25 cellular contexts compared by ENCODE assay signal in genomic region chr5:98789029-98789428, GRCh38. TPM values are rescaled to one million over a fixed set of nuclear protein-coding genes. Genes with fewer than 3 reads are reported as not detected.
DNase-seq lines count a peak whose midpoint lies in the region; ATAC-seq, FAIRE-seq and TF ChIP-seq lines count a peak whose summit lies in the region.
"Had no signal": no experiment of that assay in that cellular context is flagged by ENCODE, and none has a peak within 500 bp of the region (broad histone marks: within the 10 kb centered on the region; RNA-seq: fewer than 3 reads in every experiment).

No MANE protein-coding gene starts in this region.

- H3K27me3 ChIP-seq in mesenchymal stem cell (ENCODE audit: control insufficient read depth in 1 of 2, insufficient read depth in 1 of 2, low read length in 2 of 2) (no peaks in the 10 kb centered on the region), small intestine (ENCODE audit: control insufficient read depth in 2 of 2, insufficient read depth in 2 of 2, low read length in 2 of 2) (no peaks in the 10 kb centered on the region)
- H3K27me3 ChIP-seq: BE2C had no signal

- no peak for ATAC-seq in HG03139 (IDR thresholded peaks at IDR 0.05; ENCODE audit: unreplicated experiment)
- ATAC-seq: A549, K562 had no signal

- no peaks in the 10 kb centered on the region for H3K9me3 Mint-ChIP-seq in type B pancreatic cell

- no peak overlapping the region for H3K4me2 ChIP-seq in mesenchymal stem cell (ENCODE audit: low read length, poor library complexity, severe bottlenecking)
- H3K4me2 ChIP-seq: A549 had no signal

- H3K27ac ChIP-seq in VCaP (peak overlapping the region; percentile 96), mesenchymal stem cell (ENCODE audit: low read length, poor library complexity, severe bottlenecking) (no peak overlapping the region), small intestine (ENCODE audit: low read depth in 1 of 2, low read length in 1 of 2) (no peak overlapping the region)
- H3K27ac ChIP-seq: A549, RWPE1 had no signal

- H3K9me3 ChIP-seq in mesenchymal stem cell (ENCODE audit: control insufficient read depth, low read length) (no peaks in the 10 kb centered on the region), small intestine (ENCODE audit: control insufficient read depth, low read depth) (no peaks in the 10 kb centered on the region)
- H3K9me3 ChIP-seq: A549, BE2C had no signal

- H3K4me3 ChIP-seq in mesenchymal stem cell (ENCODE audit: insufficient read depth in 1 of 2, low read depth in 1 of 2, low read length in 2 of 2) (peak overlapping the region in 1 of 2 experiments; percentile 22), small intestine (ENCODE audit: low read depth in 1 of 2, low read length in 2 of 2) (no peak overlapping the region)
- H3K4me3 ChIP-seq: A549, K562 had no signal

- 100% methylated on average over 1 of the region's 3 CpGs for WGBS in mesenchymal stem cell
- 21 to 61% (median 36%) methylated on average over 3 of the region's 3 CpGs for WGBS in small intestine, 3 donors

- no peak for TF ChIP-seq CTCF in VCaP (conservative IDR thresholded peaks at IDR 0.05)
- TF ChIP-seq CTCF in type B pancreatic cell (conservative IDR thresholded peaks at IDR 0.05), result no peak

- no peak overlapping the region for H3K27ac Mint-ChIP-seq in type B pancreatic cell

- no peak for FAIRE-seq in small intestine (lab: Jason Lieb, UNC)
- FAIRE-seq: A549, G401.6, GM18507, K562 had no signal

- H2BK15ac ChIP-seq in mesenchymal stem cell (ENCODE audit: low read depth, poor library complexity, severe bottlenecking), result no peak overlapping the region

- H3K27me3 Mint-ChIP-seq in type B pancreatic cell, result no peaks in the 10 kb centered on the region

- H3K36me3 ChIP-seq in mesenchymal stem cell (ENCODE audit: control insufficient read depth in 1 of 2, insufficient read depth in 2 of 2, low read depth in 1 of 2, low read length in 2 of 2) (peaks cover 26 to 93% of the 10 kb centered on the region in 2 experiments), small intestine (ENCODE audit: control insufficient read depth in 2 of 2, insufficient read depth in 2 of 2, low read length in 2 of 2) (no peaks in the 10 kb centered on the region)

- no peak overlapping the region for H2AK5ac ChIP-seq in mesenchymal stem cell (ENCODE audit: low read length, severe bottlenecking)

- H3K18ac ChIP-seq in mesenchymal stem cell (ENCODE audit: low read depth in 1 of 2, low read length in 2 of 2), result no peak overlapping the region

- no peak overlapping the region for H4K8ac ChIP-seq in mesenchymal stem cell (ENCODE audit: low read length)

- DNase-seq in ELR (ENCODE audit: low read depth), result peak; percentile 22
- DNase-seq in mesenchymal stem cell, result no peak
- DNase-seq in small intestine, result peak; percentile 10
- no peak for DNase-seq in NCI-H1105 treated with DMSO at 0.1 percent for 48 hours (lab: John Stamatoyannopoulos, UW)
- no peak for DNase-seq in NCI-H1092 (lab: John Stamatoyannopoulos, UW)
- no peak for DNase-seq in type B pancreatic cell (ENCODE audit: extremely low spot score, unreplicated experiment)
- DNase-seq: BE2C; COR-L47; DMS79; H7; NCI-H1092 treated with DMSO at 0.1 percent for 48 hours; NCI-H146; NCI-H2029; NCI-H2227 treated with DMSO at 0.1 percent for 48 hours; NCI-H524; NCI-H774; NK-92 treated with Interleukin-12 subunit alpha and Interleukin-12 subunit beta, amount 100 ng/mL, for 24 hours; SIG-M5 had no signal

- no peak overlapping the region for H3K4me3 Mint-ChIP-seq in type B pancreatic cell

- H3K4me1 ChIP-seq in mesenchymal stem cell (ENCODE audit: control insufficient read depth, insufficient read depth, low read depth, low read length), result peaks cover 8% of the 10 kb centered on the region
- peaks cover 2 to 18% of the 10 kb centered on the region in 2 donors for H3K4me1 ChIP-seq in small intestine (ENCODE audit: control insufficient read depth in 2 of 2, insufficient read depth in 1 of 2, low read depth in 1 of 2, low read length in 1 of 2)
- H3K4me1 ChIP-seq: A549 had no signal

- H2BK5ac ChIP-seq in mesenchymal stem cell (ENCODE audit: low read depth, low read length, poor library complexity, severe bottlenecking), result no peak overlapping the region

- no peak overlapping the region for H2AFZ ChIP-seq in mesenchymal stem cell (ENCODE audit: low read depth, low read length)

- H3K14ac ChIP-seq in mesenchymal stem cell (ENCODE audit: low read length in 2 of 2), result no peak overlapping the region

- H3K79me1 ChIP-seq in mesenchymal stem cell (replicated peaks; ENCODE audit: low read length, poor library complexity, severe bottlenecking), result peaks cover 9% of the 10 kb centered on the region

- H4K91ac ChIP-seq in mesenchymal stem cell (ENCODE audit: low read length), result no peak overlapping the region

- H3K36me3 Mint-ChIP-seq in type B pancreatic cell, result peaks cover 16% of the 10 kb centered on the region

- peak overlapping the region; percentile 33 for H3K9ac ChIP-seq in mesenchymal stem cell (ENCODE audit: low read length)

- peaks cover 39% of the 10 kb centered on the region for H3K4me1 Mint-ChIP-seq in type B pancreatic cell (ENCODE audit: unreplicated experiment)

- no peak overlapping the region for H2BK12ac ChIP-seq in mesenchymal stem cell (ENCODE audit: low read length in 2 of 2)

- no peak overlapping the region for H3K23ac ChIP-seq in mesenchymal stem cell (ENCODE audit: low read length in 2 of 2)

- H3K4ac ChIP-seq in mesenchymal stem cell (ENCODE audit: low read depth in 1 of 2, low read length in 2 of 2), result no peak overlapping the region

- H2BK120ac ChIP-seq in mesenchymal stem cell (ENCODE audit: low read depth, low read length), result no peak overlapping the region

RNA-seq across cellular contexts. Expression of gene RGMB, which starts 15.6 kb away (rescaled TPM):
- 15.4 TPM for polyA plus RNA-seq in mesenchymal stem cell (2013, experiment 1 of 2)
- 15.8 TPM for polyA plus RNA-seq in mesenchymal stem cell (2013, experiment 2 of 2)
- 10 to 100 TPM in 1 of 3 donors, 1 to 10 TPM in 2; 3.2 to 55.7 (median 3.6) TPM for polyA plus RNA-seq in small intestine
- 16.7 and 36.5 TPM in 2 replicates for total RNA-seq in type B pancreatic cell (ENCODE audit: low replicate concordance)

Comparison
In these comparisons a context has a peak if more than half of its experiments do, and no peak if none do; other contexts are left out.
1. DNase-seq: peak in ELR (single experiment) and small intestine (single experiment); none in mesenchymal stem cell (single experiment), NCI-H1105 treated with DMSO at 0.1 percent for 48 hours (single experiment), NCI-H1092 (single experiment) and type B pancreatic cell (single experiment).